In genomic region chr22:37357471-37357870, GRCh38 we compare ENCODE assay signal across 30 cellular contexts.
"Had no signal": no experiment of that assay in that cellular context is flagged by ENCODE, and none has a peak within 500 bp of the region (broad histone marks: within the 10 kb centered on the region; RNA-seq: fewer than 3 reads in every experiment).

No MANE protein-coding gene starts in this region.

- H3K4me1 ChIP-seq: ascending aorta had no signal

- DNase-seq: activated CD4-positive, alpha-beta T cell treated with anti-CD3 and anti-CD28 coated beads for 1 hour; activated CD4-positive, alpha-beta T cell treated with anti-CD3 and anti-CD28 coated beads, Interleukin-2, amount 10 ng/mL, durations not matched to agents 24 days and 14 days; activated CD4-positive, alpha-beta T cell treated with anti-CD3 and anti-CD28 coated beads, Interleukin-2, amount 50 U/mL, for 48 hours; activated CD8-positive, alpha-beta memory T cell treated with anti-CD3 and anti-CD28 coated beads, Interleukin-2, amount 10 ng/mL, durations not matched to agents 7 days and 5 days; activated effector memory CD4-positive, alpha-beta T cell treated with Interleukin-2 at 50 U/mL for 16 hours; activated naive CD4-positive, alpha-beta T cell; activated naive CD8-positive, alpha-beta T cell treated with anti-CD3 and anti-CD28 coated beads, Interleukin-2, amount 50 U/mL, for 24 hours; activated T-cell treated with anti-CD3 and anti-CD28 coated beads, Interleukin-2, amount 50 U/mL, for 24 hours; amniotic stem cell; brain microvascular endothelial cell; cerebellar nuclear complex; MG63; MV-4-11; NCI-H1092 treated with DMSO at 0.1 percent for 48 hours; NCI-H1417 treated with DMSO at 0.1 percent for 48 hours; NCI-H1694; NCI-H2029; NCI-H2107; NCI-H345; NCI-H510A; NCI-H526 treated with DMSO at 0.1 percent for 48 hours; NCI-H82; SHP77 had no signal

- H3K36me3 ChIP-seq: ascending aorta, brain microvascular endothelial cell, MG63 had no signal

- H3K9me3 Mint-ChIP-seq: activated CD4-positive, alpha-beta T cell treated with anti-CD3 and anti-CD28 coated beads, Interleukin-2, amount 10 ng/mL, durations not matched to agents 24 days and 14 days; activated naive CD4-positive, alpha-beta T cell treated with anti-CD3 and anti-CD28 coated beads, Interleukin-2, amount 50 U/mL, for 24 hours; activated naive CD8-positive, alpha-beta T cell treated with anti-CD3 and anti-CD28 coated beads, Interleukin-2, amount 50 U/mL, for 24 hours; activated T-cell treated with anti-CD3 and anti-CD28 coated beads, Interleukin-2, amount 50 U/mL, for 24 hours; activated T-helper 1 cell treated with anti-CD3 and anti-CD28 coated beads, Interleukin-12 subunit alpha, Interleukin-12 subunit beta, Interleukin-2, Interleukin-4 antibody, amounts not matched to agents 30 ng/mL and 10 ng/mL and 1 ng/mL, durations not matched to agents 14 hours and 24 hours and 36 hours; T-helper 1 cell treated with Interleukin-12 subunit alpha and Interleukin-12 subunit beta and Interleukin-4 antibody, amounts not matched to agents 30 μg/mL and 1 μg/mL, for 36 hours; WTC11 had no signal

- H3K9me3 ChIP-seq: ascending aorta, MG63 had no signal

- H3K36me3 Mint-ChIP-seq: activated CD8-positive, alpha-beta memory T cell treated with anti-CD3 and anti-CD28 coated beads, Interleukin-2, amount 10 ng/mL, durations not matched to agents 7 days and 5 days; activated naive CD4-positive, alpha-beta T cell treated with anti-CD3 and anti-CD28 coated beads, Interleukin-2, amount 50 U/mL, for 24 hours; WTC11 had no signal

- H3K27ac Mint-ChIP-seq: activated CD4-positive, alpha-beta T cell treated with anti-CD3 and anti-CD28 coated beads, Interleukin-2, amount 10 ng/mL, durations not matched to agents 24 days and 14 days; activated CD8-positive, alpha-beta memory T cell treated with anti-CD3 and anti-CD28 coated beads, Interleukin-2, amount 10 ng/mL, durations not matched to agents 7 days and 5 days; activated naive CD4-positive, alpha-beta T cell treated with anti-CD3 and anti-CD28 coated beads, Interleukin-2, amount 50 U/mL, for 24 hours; activated naive CD8-positive, alpha-beta T cell treated with anti-CD3 and anti-CD28 coated beads, Interleukin-2, amount 50 U/mL, for 24 hours; activated T-cell treated with anti-CD3 and anti-CD28 coated beads, Interleukin-2, amount 50 U/mL, for 24 hours; activated T-helper 1 cell treated with anti-CD3 and anti-CD28 coated beads, Interleukin-12 subunit alpha, Interleukin-12 subunit beta, Interleukin-2, Interleukin-4 antibody, amounts not matched to agents 30 ng/mL and 10 ng/mL and 1 ng/mL, durations not matched to agents 14 hours and 24 hours and 36 hours; T-helper 1 cell treated with Interleukin-12 subunit alpha and Interleukin-12 subunit beta and Interleukin-4 antibody, amounts not matched to agents 30 μg/mL and 1 μg/mL, for 36 hours had no signal

- H3K4me1 Mint-ChIP-seq: activated CD4-positive, alpha-beta T cell treated with anti-CD3 and anti-CD28 coated beads, Interleukin-2, amount 10 ng/mL, durations not matched to agents 24 days and 14 days; activated naive CD8-positive, alpha-beta T cell treated with anti-CD3 and anti-CD28 coated beads, Interleukin-2, amount 50 U/mL, for 24 hours had no signal

- H3K4me2 ChIP-seq: KMS-11 had no signal

- H3K27me3 ChIP-seq: ascending aorta, MG63 had no signal

- H3K4me3 ChIP-seq: ascending aorta, MG63 had no signal

- H3K27ac ChIP-seq: ascending aorta, brain microvascular endothelial cell, KMS-11 had no signal

- H3K9ac ChIP-seq: KMS-11 had no signal

- H3K4me3 Mint-ChIP-seq: activated CD4-positive, alpha-beta T cell treated with anti-CD3 and anti-CD28 coated beads, Interleukin-2, amount 10 ng/mL, durations not matched to agents 24 days and 14 days; activated CD8-positive, alpha-beta memory T cell treated with anti-CD3 and anti-CD28 coated beads, Interleukin-2, amount 10 ng/mL, durations not matched to agents 7 days and 5 days; activated naive CD4-positive, alpha-beta T cell treated with anti-CD3 and anti-CD28 coated beads, Interleukin-2, amount 50 U/mL, for 24 hours; activated naive CD8-positive, alpha-beta T cell treated with anti-CD3 and anti-CD28 coated beads, Interleukin-2, amount 50 U/mL, for 24 hours; activated T-cell treated with anti-CD3 and anti-CD28 coated beads, Interleukin-2, amount 50 U/mL, for 24 hours; activated T-helper 1 cell treated with anti-CD3 and anti-CD28 coated beads, Interleukin-12 subunit alpha, Interleukin-12 subunit beta, Interleukin-2, Interleukin-4 antibody, amounts not matched to agents 30 ng/mL and 10 ng/mL and 1 ng/mL, durations not matched to agents 14 hours and 24 hours and 36 hours; T-helper 1 cell treated with Interleukin-12 subunit alpha and Interleukin-12 subunit beta and Interleukin-4 antibody, amounts not matched to agents 30 μg/mL and 1 μg/mL, for 36 hours; WTC11 had no signal

- ATAC-seq: activated CD8-positive, alpha-beta memory T cell treated with anti-CD3 and anti-CD28 coated beads, Interleukin-2, amount 10 ng/mL, durations not matched to agents 7 days and 5 days; activated naive CD8-positive, alpha-beta T cell treated with anti-CD3 and anti-CD28 coated beads, Interleukin-2, amount 50 U/mL, for 24 hours; Panc1; WTC11 had no signal

- H3K27me3 Mint-ChIP-seq: activated CD4-positive, alpha-beta T cell treated with anti-CD3 and anti-CD28 coated beads, Interleukin-2, amount 10 ng/mL, durations not matched to agents 24 days and 14 days; activated naive CD4-positive, alpha-beta T cell treated with anti-CD3 and anti-CD28 coated beads, Interleukin-2, amount 50 U/mL, for 24 hours; activated T-cell treated with anti-CD3 and anti-CD28 coated beads, Interleukin-2, amount 50 U/mL, for 24 hours had no signal
